Comparison of ENCODE assay signal across 10 cellular contexts in the genomic region with DNA sequence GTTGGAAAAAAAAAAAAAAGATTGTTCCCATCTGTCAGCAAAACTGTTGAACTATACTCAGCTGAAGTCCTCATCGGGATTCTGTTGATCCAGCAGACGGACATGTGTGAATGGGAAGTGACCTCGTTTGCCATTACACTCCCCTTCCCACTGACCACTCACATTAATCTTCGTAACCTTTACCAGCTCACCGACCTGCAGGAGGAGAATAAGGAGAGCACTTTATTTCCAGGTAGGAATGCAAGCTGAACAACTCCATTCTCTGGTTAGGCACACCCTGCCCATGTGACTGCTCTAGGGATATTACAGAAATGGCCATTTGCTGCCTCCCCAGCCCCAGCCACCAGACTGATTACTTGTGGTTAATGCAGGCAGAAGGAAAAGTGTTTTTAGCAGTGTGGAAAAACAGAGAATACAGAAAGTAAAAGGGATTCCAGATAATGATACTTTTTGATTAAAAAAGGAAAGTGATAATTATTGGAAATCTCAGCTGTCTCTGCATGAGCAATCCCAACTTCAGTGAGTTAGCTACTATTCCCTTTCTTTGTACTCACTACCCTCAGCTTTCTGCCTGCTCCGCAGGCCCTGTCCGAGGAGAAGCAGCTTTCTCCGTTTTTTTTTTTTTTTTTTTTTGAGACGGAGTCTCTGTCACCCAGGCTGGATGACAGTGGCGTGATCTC. TPM values are rescaled to one million over a fixed set of nuclear protein-coding genes. Genes with fewer than 3 reads are reported as not detected.
A peak's percentile ranks its signal among the peaks of the same experiment; 100 is the strongest.
DNase-seq lines count a peak whose midpoint lies in the region; ATAC-seq and TF ChIP-seq lines count a peak whose summit lies in the region.
"Had no signal": no experiment of that assay in that cellular context is flagged by ENCODE, and none has a peak within 500 bp of the region (broad histone marks: within the 10 kb centered on the region; RNA-seq: fewer than 3 reads in every experiment).

No MANE protein-coding gene starts in this region.

- no peaks in the 10 kb centered on the region for H3K27me3 Mint-ChIP-seq in activated naive CD4-positive, alpha-beta T cell treated with anti-CD3 and anti-CD28 coated beads, Interleukin-2, amount 50 U/mL, for 24 hours
- no peaks in the 10 kb centered on the region for H3K27me3 Mint-ChIP-seq in chondrocyte (ENCODE audit: low read depth)

- TF ChIP-seq CTCF in chondrocyte (IDR thresholded peaks at IDR 0.05): no peak
- no peak for TF ChIP-seq CTCF in upper lobe of left lung (IDR thresholded peaks at IDR 0.05)
- TF ChIP-seq CTCF in GM13976 (IDR thresholded peaks at IDR 0.05; ENCODE audit: borderline replicate concordance, control extremely low read depth, extremely low read depth, insufficient read depth, missing control alignments): no peak
- no peak for TF ChIP-seq CTCF in dorsolateral prefrontal cortex (IDR thresholded peaks at IDR 0.05 in 54 of 56, conservative IDR thresholded peaks at IDR 0.05 in 2 of 56; ENCODE audit: low read depth in 1 of 56, partially characterized antibody in 56 of 56)

- H3K4me1 ChIP-seq in upper lobe of left lung: peaks cover 0 to 21% (median 9%) of the 10 kb centered on the region in 4 donors

- H3K27me3 ChIP-seq in upper lobe of left lung: no peaks in the 10 kb centered on the region
- H3K27me3 ChIP-seq in dorsolateral prefrontal cortex: no peaks in the 10 kb centered on the region

- H3K4me1 Mint-ChIP-seq in activated naive CD4-positive, alpha-beta T cell treated with anti-CD3 and anti-CD28 coated beads, Interleukin-2, amount 50 U/mL, for 24 hours: peaks cover 16% of the 10 kb centered on the region
- H3K4me1 Mint-ChIP-seq in chondrocyte (ENCODE audit: low read depth): peaks cover 29% of the 10 kb centered on the region

- no peak overlapping the region for H3K4me3 Mint-ChIP-seq in activated naive CD4-positive, alpha-beta T cell treated with anti-CD3 and anti-CD28 coated beads, Interleukin-2, amount 50 U/mL, for 24 hours
- no peak overlapping the region for H3K4me3 Mint-ChIP-seq in chondrocyte (ENCODE audit: unreplicated experiment)

- in situ Hi-C loops in GM13976 (cut with MboI; ENCODE audit: low sequenced_read_pairs, unreplicated experiment): no loop called here

- 63 to 72% methylated on average over 10 of the region's 10 CpGs for WGBS in upper lobe of left lung, 2 donors

- H3K9me3 Mint-ChIP-seq in activated naive CD4-positive, alpha-beta T cell treated with anti-CD3 and anti-CD28 coated beads, Interleukin-2, amount 50 U/mL, for 24 hours: no peaks in the 10 kb centered on the region
- H3K9me3 Mint-ChIP-seq in chondrocyte (ENCODE audit: low read depth): no peaks in the 10 kb centered on the region

- peaks cover 4 to 60% (median 43%) of the 10 kb centered on the region in 4 donors for H3K36me3 ChIP-seq in upper lobe of left lung

- no peak for TF ChIP-seq POLR2A in upper lobe of left lung (IDR thresholded peaks at IDR 0.05)

- peaks cover 7% of the 10 kb centered on the region for H3K36me3 Mint-ChIP-seq in activated naive CD4-positive, alpha-beta T cell treated with anti-CD3 and anti-CD28 coated beads, Interleukin-2, amount 50 U/mL, for 24 hours
- H3K36me3 Mint-ChIP-seq in chondrocyte (ENCODE audit: low read depth): peaks cover 9% of the 10 kb centered on the region

- intact Hi-C loops in dorsolateral prefrontal cortex (cut with DNase I): no loop called here

- peak in 1 of 4 donors; percentile 7 for TF ChIP-seq EP300 in upper lobe of left lung (IDR thresholded peaks at IDR 0.05)

- no peak for DNase-seq in activated naive CD4-positive, alpha-beta T cell treated with anti-CD3 and anti-CD28 coated beads, Interleukin-2, amount 50 U/mL, for 16 hours
- no peak for DNase-seq in chondrocyte (ENCODE audit: low spot score)
- no peak for DNase-seq in left lobe of liver (ENCODE audit: low spot score)
- DNase-seq in upper lobe of left lung: peak in 1 of 2 donors; percentile 61
- no peak for DNase-seq in amygdala (lab: John Stamatoyannopoulos, UW)
- DNase-seq in GM13976 (ENCODE audit: low spot score): no peak
- no peak for DNase-seq in dorsolateral prefrontal cortex
- DNase-seq: GF-D8, NCI-H187 had no signal

- no peaks in the 10 kb centered on the region for H3K9me3 ChIP-seq in upper lobe of left lung

- peak overlapping the region; percentile 12 to 73 (median 59) for H3K27ac ChIP-seq in upper lobe of left lung
- H3K27ac ChIP-seq in dorsolateral prefrontal cortex: peak overlapping the region in 3 of 59 donors; percentile 14 to 24 (median 16)

- H3K27ac Mint-ChIP-seq in activated naive CD4-positive, alpha-beta T cell treated with anti-CD3 and anti-CD28 coated beads, Interleukin-2, amount 50 U/mL, for 24 hours: peak overlapping the region; percentile 51
- peak overlapping the region; percentile 91 for H3K27ac Mint-ChIP-seq in chondrocyte (ENCODE audit: unreplicated experiment)

- ATAC-seq in left lobe of liver (peak; percentile 12), upper lobe of left lung (ENCODE audit: low FRiP score in 2 of 2) (peak; percentile 38 to 66)

- no peak overlapping the region for H3K4me3 ChIP-seq in upper lobe of left lung
- no peak overlapping the region for H3K4me3 ChIP-seq in dorsolateral prefrontal cortex

RNA-seq across cellular contexts. Expression of gene YWHAE, which starts 23.6 kb away (rescaled TPM):
- total RNA-seq in chondrocyte (362 to 407 TPM (median 372 TPM) in 3 replicates), left lobe of liver (174 TPM), upper lobe of left lung (100 to 1,000 TPM; 318 to 698 (median 384) TPM), dorsolateral prefrontal cortex (1,000 to 10,000 TPM in 9 of 120 experiments, 100 to 1,000 TPM in 111; 537 to 1,262 (median 829) TPM)

RNA-seq across cellular contexts. Expression of gene CRK, which starts 32.4 kb away (rescaled TPM):
- total RNA-seq in chondrocyte: 65.8 to 70.4 TPM (median 70.4 TPM) in 3 replicates
- 33.7 TPM for total RNA-seq in left lobe of liver
- total RNA-seq in upper lobe of left lung: 100 to 1,000 TPM in 1 of 6 donors, 10 to 100 TPM in 5; 37.7 to 121 (median 65.8) TPM
- total RNA-seq in dorsolateral prefrontal cortex: 10 to 100 TPM; 37.2 to 62.1 (median 49.0) TPM
